Comparison of ENCODE assay signal across 18 cellular contexts in genomic region chr2:168700615-168701245, GRCh38.
DNase-seq lines count a peak whose midpoint lies in the region; ATAC-seq and TF ChIP-seq lines count a peak whose summit lies in the region.
"Had no signal": no experiment of that assay in that cellular context is flagged by ENCODE, and none has a peak within 500 bp of the region (broad histone marks: within the 10 kb centered on the region; RNA-seq: fewer than 3 reads in every experiment).

No MANE protein-coding gene starts in this region.

- no peaks in the 10 kb centered on the region for H3K36me3 Mint-ChIP-seq in stimulated activated effector memory CD8-positive, alpha-beta T cell treated with anti-CD3 and anti-CD28 coated beads, Interleukin-12 subunit alpha, Interleukin-12 subunit beta, amount 100 ng/mL, for 72 hours

- DNase-seq in NCI-H2227 (lab: John Stamatoyannopoulos, UW; ENCODE audit: unreplicated experiment) (peak; percentile 21), NCI-H2227 treated with DMSO at 0.1 percent for 48 hours (lab: John Stamatoyannopoulos, UW) (no peak), cardiac fibroblast (ENCODE audit: low read depth in 2 of 2) (peak; percentile 43), islet precursor cell (peak; percentile 56), transverse colon (peak; percentile 59), AG08396 (ENCODE audit: low spot score) (no peak)
- DNase-seq in stimulated activated CD4-positive, alpha-beta T cell treated with anti-CD3 and anti-CD28 coated beads, Interleukin-4, amount 100 ng/mL, for 4 hours, result no peak
- no peak for DNase-seq in stimulated activated effector memory CD8-positive, alpha-beta T cell treated with anti-CD3 and anti-CD28 coated beads, Interleukin-12 subunit alpha, Interleukin-12 subunit beta, amount 100 ng/mL, for 72 hours (ENCODE audit: low spot score in 2 of 2)
- DNase-seq: activated CD4-positive, alpha-beta T cell treated with anti-CD3 and anti-CD28 coated beads, Interleukin-2, amount 10 ng/mL, durations not matched to agents 7 days and 5 days; activated naive CD4-positive, alpha-beta T cell treated with Interleukin-2 at 50 U/mL for 16 hours; dorsolateral prefrontal cortex; left cardiac atrium; NCI-H774; PC-9; stimulated activated CD4-positive, alpha-beta T cell treated with anti-CD3 and anti-CD28 coated beads, Interleukin-2, amount 100 ng/mL, for 48 hours; testis had no signal

- intact Hi-C loops in transverse colon (cut with DNase I; ENCODE audit: low total_unique reads), result no loop called here

- TF ChIP-seq CTCF in cardiac fibroblast (IDR thresholded peaks at IDR 0.05; ENCODE audit: low read depth, low read length) (no peak), transverse colon (IDR thresholded peaks at IDR 0.05) (no peak)

- H3K27me3 ChIP-seq in transverse colon, result no peaks in the 10 kb centered on the region
- H3K27me3 ChIP-seq: BLaER1, dorsolateral prefrontal cortex, testis had no signal

- no peak for TF ChIP-seq EP300 in transverse colon (IDR thresholded peaks at IDR 0.05; ENCODE audit: low read depth)

- TF ChIP-seq POLR2A in transverse colon (IDR thresholded peaks at IDR 0.05), result no peak

- peaks cover 14 to 78% (median 44%) of the 10 kb centered on the region in 4 donors for H3K4me1 ChIP-seq in transverse colon
- H3K4me1 ChIP-seq: BLaER1 had no signal

- H3K4me3 Mint-ChIP-seq in stimulated activated effector memory CD8-positive, alpha-beta T cell treated with anti-CD3 and anti-CD28 coated beads, Interleukin-12 subunit alpha, Interleukin-12 subunit beta, amount 100 ng/mL, for 72 hours, result no peak overlapping the region
- H3K4me3 Mint-ChIP-seq: activated CD4-positive, alpha-beta T cell treated with anti-CD3 and anti-CD28 coated beads, Interleukin-2, amount 10 ng/mL, durations not matched to agents 7 days and 5 days had no signal

- no peak overlapping the region for H3K27ac Mint-ChIP-seq in stimulated activated effector memory CD8-positive, alpha-beta T cell treated with anti-CD3 and anti-CD28 coated beads, Interleukin-12 subunit alpha, Interleukin-12 subunit beta, amount 100 ng/mL, for 72 hours
- H3K27ac Mint-ChIP-seq: activated CD4-positive, alpha-beta T cell treated with anti-CD3 and anti-CD28 coated beads, Interleukin-2, amount 10 ng/mL, durations not matched to agents 7 days and 5 days had no signal

- ATAC-seq in stimulated activated effector memory CD8-positive, alpha-beta T cell treated with anti-CD3 and anti-CD28 coated beads, Interleukin-12 subunit alpha, Interleukin-12 subunit beta, amount 100 ng/mL, for 72 hours, result no peak

- no peak overlapping the region for H3K4me3 ChIP-seq in cardiac fibroblast (replicated peaks in 1 of 2; ENCODE audit: low read depth in 2 of 2, low read length in 2 of 2)
- no peak overlapping the region for H3K4me3 ChIP-seq in transverse colon
- H3K4me3 ChIP-seq: BLaER1, dorsolateral prefrontal cortex, PC-9, testis had no signal

- H3K9me3 ChIP-seq in transverse colon, result no peaks in the 10 kb centered on the region
- H3K9me3 ChIP-seq: testis had no signal

- H3K36me3 ChIP-seq in transverse colon, result no peaks in the 10 kb centered on the region

- H3K4me1 Mint-ChIP-seq in stimulated activated effector memory CD8-positive, alpha-beta T cell treated with anti-CD3 and anti-CD28 coated beads, Interleukin-12 subunit alpha, Interleukin-12 subunit beta, amount 100 ng/mL, for 72 hours, result no peaks in the 10 kb centered on the region
- H3K4me1 Mint-ChIP-seq: activated CD4-positive, alpha-beta T cell treated with anti-CD3 and anti-CD28 coated beads, Interleukin-2, amount 10 ng/mL, durations not matched to agents 7 days and 5 days had no signal

- in situ Hi-C loops in transverse colon (cut with MboI; ENCODE audit: low pct_ligation_motif_present in 1 of 4, low pct_unique_long_range_greater_than_20kb in 1 of 4, low sequenced_read_pairs in 3 of 4), result no loop called here

- peak overlapping the region; percentile 72 to 84 (median 81) for H3K27ac ChIP-seq in transverse colon
- H3K27ac ChIP-seq: 22Rv1, BLaER1, dorsolateral prefrontal cortex, PC-9, testis had no signal

- no peaks in the 10 kb centered on the region for H3K9me3 Mint-ChIP-seq in stimulated activated effector memory CD8-positive, alpha-beta T cell treated with anti-CD3 and anti-CD28 coated beads, Interleukin-12 subunit alpha, Interleukin-12 subunit beta, amount 100 ng/mL, for 72 hours
- H3K9me3 Mint-ChIP-seq: activated CD4-positive, alpha-beta T cell treated with anti-CD3 and anti-CD28 coated beads, Interleukin-2, amount 10 ng/mL, durations not matched to agents 7 days and 5 days had no signal

- 22 to 58% methylated on average over 2 to 5 of the region's 5 CpGs for WGBS in transverse colon (ENCODE audit: low coverage in 1 of 2), 2 donors

Comparison
In these comparisons a context has a peak if more than half of its experiments do, and no peak if none do; other contexts are left out.
1. DNase-seq: peak in NCI-H2227 (single experiment), cardiac fibroblast (2 of 2), islet precursor cell (single experiment) and transverse colon (single experiment); none in NCI-H2227 treated with DMSO at 0.1 percent for 48 hours (single experiment), AG08396 (single experiment), stimulated activated CD4-positive, alpha-beta T cell treated with anti-CD3 and anti-CD28 coated beads, Interleukin-4, amount 100 ng/mL, for 4 hours (0 of 2) and stimulated activated effector memory CD8-positive, alpha-beta T cell treated with anti-CD3 and anti-CD28 coated beads, Interleukin-12 subunit alpha, Interleukin-12 subunit beta, amount 100 ng/mL, for 72 hours (0 of 2).